Comparison of ENCODE assay signal across 19 cellular contexts in the genomic region with DNA sequence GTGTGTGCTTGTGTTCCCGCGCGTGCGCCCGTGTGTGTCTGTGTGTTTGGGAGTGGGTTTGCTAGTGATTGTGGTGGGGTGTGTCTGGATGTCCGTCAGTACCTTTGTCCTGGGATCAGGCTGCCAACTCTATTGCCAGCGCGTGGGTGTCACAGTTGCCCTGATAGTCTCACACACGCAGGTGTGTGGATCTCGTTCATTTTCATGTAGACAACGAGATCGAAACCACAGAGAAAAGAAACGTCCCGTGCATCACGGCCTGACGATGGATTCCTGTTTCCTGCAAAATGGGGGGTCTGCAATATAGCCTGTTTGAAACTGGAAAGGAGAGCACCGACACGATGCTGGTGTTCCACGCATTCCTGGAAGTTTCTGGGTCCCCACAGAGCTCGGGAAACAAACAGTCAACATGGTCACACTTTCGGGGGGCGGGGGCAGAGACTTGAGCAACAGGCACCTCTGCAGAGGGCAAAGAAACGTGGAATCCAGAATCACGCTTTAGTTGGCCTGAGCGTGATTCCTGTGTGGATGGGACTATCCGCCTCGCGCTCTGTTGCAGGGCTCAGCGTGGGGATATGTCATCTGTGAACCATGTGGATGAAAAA. TPM values are rescaled to one million over a fixed set of nuclear protein-coding genes. Genes with fewer than 3 reads are reported as not detected.
DNase-seq lines count a peak whose midpoint lies in the region; ATAC-seq, FAIRE-seq and TF ChIP-seq lines count a peak whose summit lies in the region.
"Not testable (repeated sequence)": the region's sequence is repeated elsewhere in the genome, so short reads cannot be mapped to it uniquely, and the experiment has no call there.
"Had no signal": no experiment of that assay in that cellular context is flagged by ENCODE, and none has a peak within 500 bp of the region (broad histone marks: within the 10 kb centered on the region; RNA-seq: fewer than 3 reads in every experiment).

No MANE protein-coding gene starts in this region.

- H3K36me3 Mint-ChIP-seq in IgD-negative memory B cell; activated CD4-positive, alpha-beta memory T cell treated with anti-CD3 and anti-CD28 coated beads for 36 hours; activated naive CD4-positive, alpha-beta T cell treated with anti-CD3 and anti-CD28 coated beads, Interleukin-2, amount 10 ng/mL, durations not matched to agents 7 days and 5 days: not testable (repeated sequence)

- intact Hi-C loops in activated CD4-positive, alpha-beta memory T cell treated with anti-CD3 and anti-CD28 coated beads for 36 hours (cut with micrococcal nuclease), result loop anchor here (5.0 kb wide), 1 partner anchor 78 kb away; the partner anchor contains the start of gene FRG1
- intact Hi-C loops in HepG2 (cut with micrococcal nuclease; ENCODE audit: unreplicated experiment), result not testable (repeated sequence)

- not testable (repeated sequence) for H3K9me3 ChIP-seq in HepG2 (ENCODE audit: low read length)

- H3K4me3 Mint-ChIP-seq in IgD-negative memory B cell, result peak overlapping the region in 3 of 4 donors; percentile 20 to 46 (median 41)
- peak overlapping the region; percentile 13 for H3K4me3 Mint-ChIP-seq in activated CD4-positive, alpha-beta memory T cell treated with anti-CD3 and anti-CD28 coated beads for 36 hours
- H3K4me3 Mint-ChIP-seq in activated naive CD4-positive, alpha-beta T cell treated with anti-CD3 and anti-CD28 coated beads, Interleukin-2, amount 10 ng/mL, durations not matched to agents 7 days and 5 days, result peak overlapping the region; percentile 9

- 48% methylated on average over 17 of the region's 29 CpGs for WGBS in HepG2 (ENCODE audit: low lambda C conversion rate)

- peak; percentile 53 for FAIRE-seq in HepG2 (lab: Jason Lieb, UNC)

- H2AFZ ChIP-seq in HepG2 (ENCODE audit: low read length), result not testable (repeated sequence)

- not testable (repeated sequence) for TF ChIP-seq CTCF in GM10266 (IDR thresholded peaks at IDR 0.05; ENCODE audit: control insufficient read depth, insufficient read depth, low read depth, missing control alignments); coronary artery (IDR thresholded peaks at IDR 0.05); HepG2 (CRISPR knock-in tag; IDR thresholded peaks at IDR 0.05)

- not testable (repeated sequence) for H3K4me2 ChIP-seq in HepG2 (ENCODE audit: low read depth, low read length)

- in situ Hi-C loops in HepG2 (cut with HindIII; ENCODE audit: extremely low pct_ligation_motif_present, low pct_unique_long_range_greater_than_20kb), result not testable (repeated sequence)

- not testable (repeated sequence) for H3K79me2 ChIP-seq in HepG2 (ENCODE audit: insufficient read depth, low read length)

- not testable (repeated sequence) for TF ChIP-seq RAD21 in HepG2 (CRISPR knock-in tag; IDR thresholded peaks at IDR 0.05)

- not testable (repeated sequence) for H3K9ac ChIP-seq in HepG2 (ENCODE audit: insufficient read depth, low read depth, low read length)

- not testable (repeated sequence) for H3K27ac ChIP-seq in coronary artery; HepG2 (ENCODE audit: extremely low read length, insufficient read depth, low read length)

- CTCF ChIA-PET in activated CD4-positive, alpha-beta memory T cell treated with anti-CD3 and anti-CD28 coated beads for 36 hours (lab: Charles Lee); activated naive CD4-positive, alpha-beta T cell treated with anti-CD3 and anti-CD28 coated beads, Interleukin-2, amount 10 ng/mL, durations not matched to agents 7 days and 5 days (lab: Charles Lee); HepG2 (lab: Yijun Ruan, JAX; ENCODE audit: low intra/inter-chr PET ratio, low total read pairs): not testable (repeated sequence)

- not testable (repeated sequence) for ATAC-seq in HepG2

- not testable (repeated sequence) for H3K9me3 Mint-ChIP-seq in IgD-negative memory B cell; activated CD4-positive, alpha-beta memory T cell treated with anti-CD3 and anti-CD28 coated beads for 36 hours; activated naive CD4-positive, alpha-beta T cell treated with anti-CD3 and anti-CD28 coated beads, Interleukin-2, amount 10 ng/mL, durations not matched to agents 7 days and 5 days

- not testable (repeated sequence) for H3K36me3 ChIP-seq in HepG2 (replicated peaks in 1 of 2; ENCODE audit: control insufficient read depth in 1 of 2, insufficient read depth in 2 of 2, low read length in 2 of 2)

- not testable (repeated sequence) for BruUV-seq in HepG2 (replicated peaks; lab: Mats Ljungman, UMichigan)

- H3K4me1 ChIP-seq in HepG2 (ENCODE audit: insufficient read depth, low read length), result not testable (repeated sequence)

- TF ChIP-seq EP300 in HepG2 (IDR thresholded peaks at IDR 0.05; ENCODE audit: low read depth in 2 of 2, low read length in 2 of 2); HepG2 (CRISPR knock-in tag; IDR thresholded peaks at IDR 0.05; ENCODE audit: borderline replicate concordance): not testable (repeated sequence)

- POLR2A ChIA-PET in activated CD4-positive, alpha-beta memory T cell treated with anti-CD3 and anti-CD28 coated beads for 36 hours (lab: Charles Lee); HepG2 (lab: Yijun Ruan, JAX): not testable (repeated sequence)

- peaks cover 4 to 26% of the 10 kb centered on the region in 2 experiments; a peak in 3 of 5 replicates for H3K27me3 ChIP-seq in HepG2 (ENCODE audit: control insufficient read depth in 1 of 2, insufficient read depth in 2 of 2, low read length in 2 of 2)

- peak; percentile 8 for DNase-seq in GM10266 (ENCODE audit: extremely low spot score)
- not testable (repeated sequence) for DNase-seq in activated CD4-positive, alpha-beta memory T cell treated with anti-CD3 and anti-CD28 coated beads for 36 hours; activated naive CD4-positive, alpha-beta T cell treated with anti-CD3 and anti-CD28 coated beads, Interleukin-2, amount 10 ng/mL, durations not matched to agents 7 days and 5 days; coronary artery (ENCODE audit: low spot score); HepG2 (ENCODE audit: low spot score)
- peak; percentile 44 for DNase-seq in retina

- peaks cover 0 to 15% (median 4%) of the 10 kb centered on the region in 3 donors for H3K4me1 Mint-ChIP-seq in IgD-negative memory B cell
- H3K4me1 Mint-ChIP-seq in activated CD4-positive, alpha-beta memory T cell treated with anti-CD3 and anti-CD28 coated beads for 36 hours (ENCODE audit: low read depth), result peaks cover 34% of the 10 kb centered on the region
- peaks cover 38% of the 10 kb centered on the region for H3K4me1 Mint-ChIP-seq in activated naive CD4-positive, alpha-beta T cell treated with anti-CD3 and anti-CD28 coated beads, Interleukin-2, amount 10 ng/mL, durations not matched to agents 7 days and 5 days

- H4K20me1 ChIP-seq in HepG2 (ENCODE audit: insufficient read depth, low read length), result not testable (repeated sequence)

- H3K27me3 Mint-ChIP-seq in IgD-negative memory B cell, result peaks cover 52% of the 10 kb centered on the region
- H3K27me3 Mint-ChIP-seq in activated CD4-positive, alpha-beta memory T cell treated with anti-CD3 and anti-CD28 coated beads for 36 hours, result peaks cover 55% of the 10 kb centered on the region
- H3K27me3 Mint-ChIP-seq in activated naive CD4-positive, alpha-beta T cell treated with anti-CD3 and anti-CD28 coated beads, Interleukin-2, amount 10 ng/mL, durations not matched to agents 7 days and 5 days, result peaks cover 74% of the 10 kb centered on the region

- peak overlapping the region; percentile 63 for H3K4me3 ChIP-seq in coronary artery
- not testable (repeated sequence) for H3K4me3 ChIP-seq in HepG2 (replicated peaks in 1 of 3; ENCODE audit: insufficient read depth in 1 of 3, low read depth in 2 of 3, low read length in 3 of 3)

- peak overlapping the region in 2 of 3 donors; percentile 39 to 76 for H3K27ac Mint-ChIP-seq in IgD-negative memory B cell
- not testable (repeated sequence) for H3K27ac Mint-ChIP-seq in activated CD4-positive, alpha-beta memory T cell treated with anti-CD3 and anti-CD28 coated beads for 36 hours
- peak overlapping the region; percentile 54 for H3K27ac Mint-ChIP-seq in activated naive CD4-positive, alpha-beta T cell treated with anti-CD3 and anti-CD28 coated beads, Interleukin-2, amount 10 ng/mL, durations not matched to agents 7 days and 5 days

- not testable (repeated sequence) for TF ChIP-seq POLR2A in HepG2 (IDR thresholded peaks at IDR 0.05; ENCODE audit: insufficient read depth in 1 of 2, low read depth in 2 of 2, low read length in 2 of 2)

RNA-seq across cellular contexts. Expression of gene FRG2, which starts 7.1 kb away (rescaled TPM):
- polyA plus RNA-seq in IgD-negative memory B cell, result not detected
- under 1 TPM in 1 of 2 experiments, not detected in 1; 0.10 TPM for total RNA-seq in activated CD4-positive, alpha-beta memory T cell treated with anti-CD3 and anti-CD28 coated beads for 36 hours
- not detected in 2 replicates for total RNA-seq in HepG2 (2016; rRNA removed; fragmentation: Illumina TruSeq; extraction: Trizol)
- total RNA-seq in HepG2 (2016; cell fraction: cytosol; rRNA removed; fragmentation: Illumina TruSeq; extraction: Trizol; ENCODE audit: low read depth), result not detected in 2 replicates
- not detected in 2 replicates for total RNA-seq in HepG2 (2016; cell fraction: insoluble cytoplasmic fraction; rRNA removed; fragmentation: Illumina TruSeq; extraction: Trizol)
- not detected in 2 replicates for total RNA-seq in HepG2 (2016; cell fraction: membrane; rRNA removed; fragmentation: Illumina TruSeq; extraction: Trizol)
- total RNA-seq in HepG2 (2016; cell fraction: nucleus; rRNA removed; fragmentation: Illumina TruSeq; extraction: Trizol), result not detected in 2 replicates
- not detected in 2 replicates for polyA plus RNA-seq in HepG2 (2011; rRNA removed)
- 0.03 and 0.06 TPM in 2 replicates for polyA plus RNA-seq in HepG2 (2011; cell fraction: cytosol; rRNA removed)
- not detected in 2 replicates for polyA plus RNA-seq in HepG2 (2011; cell fraction: nucleus; rRNA removed)
- polyA plus RNA-seq in HepG2 (2012), result not detected in 2 replicates
- polyA plus RNA-seq in HepG2 (2016; cell fraction: cytosol; fragmentation: Illumina TruSeq; extraction: Trizol; ENCODE audit: low read depth), result not detected in 2 replicates
- polyA plus RNA-seq in HepG2 (2016; cell fraction: insoluble cytoplasmic fraction; fragmentation: Illumina TruSeq; extraction: Trizol; ENCODE audit: low read depth), result not detected in 2 replicates
- not detected in 2 replicates for polyA plus RNA-seq in HepG2 (2016; cell fraction: membrane; fragmentation: Illumina TruSeq; extraction: Trizol; ENCODE audit: low read depth)
- not detected in 2 replicates for polyA plus RNA-seq in HepG2 (2016; cell fraction: nucleus; fragmentation: Illumina TruSeq; extraction: Trizol; ENCODE audit: insufficient read depth, low read depth)
- polyA minus RNA-seq in HepG2 (2011; rRNA and poly(A)+ RNA removed; ENCODE audit: low replicate concordance), result 0.12 TPM in 1 of 2 replicates, not detected in the other
- not detected in 2 replicates for polyA minus RNA-seq in HepG2 (2011; cell fraction: cytosol; rRNA and poly(A)+ RNA removed)
- polyA minus RNA-seq in HepG2 (2011; cell fraction: nucleus; rRNA and poly(A)+ RNA removed), result not detected in 2 replicates
- total RNA-seq: cardiac muscle cell; colonic mucosa; glomerular endothelial cell; left ventricle myocardium inferior; MCF 10A; mesenteric fat pad; occipital lobe; psoas muscle; Right ventricle myocardium inferior; suprapubic skin; T-helper 2 cell treated with Interferon-gamma antibody and Interleukin-4, amounts not matched to agents 100 ng/mL and 5 ng/mL, for 36 hours; upper lobe of right lung had no signal
- polyA plus RNA-seq: cardiac muscle cell, psoas muscle had no signal

RNA-seq across cellular contexts. Expression of gene DBET, which starts 44.3 kb away (rescaled TPM):
- polyA plus RNA-seq in IgD-negative memory B cell (not detected), HepG2 (2011; rRNA removed) (not detected in 2 replicates)
- total RNA-seq in activated CD4-positive, alpha-beta memory T cell treated with anti-CD3 and anti-CD28 coated beads for 36 hours, result not detected
- not detected in 2 replicates for total RNA-seq in HepG2 (2016; rRNA removed; fragmentation: Illumina TruSeq; extraction: Trizol)
- total RNA-seq in HepG2 (2016; cell fraction: cytosol; rRNA removed; fragmentation: Illumina TruSeq; extraction: Trizol; ENCODE audit: low read depth), result not detected in 2 replicates
- not detected in 2 replicates for total RNA-seq in HepG2 (2016; cell fraction: insoluble cytoplasmic fraction; rRNA removed; fragmentation: Illumina TruSeq; extraction: Trizol)
- not detected in 2 replicates for total RNA-seq in HepG2 (2016; cell fraction: membrane; rRNA removed; fragmentation: Illumina TruSeq; extraction: Trizol)
- total RNA-seq in HepG2 (2016; cell fraction: nucleus; rRNA removed; fragmentation: Illumina TruSeq; extraction: Trizol), result not detected in 2 replicates
- polyA plus RNA-seq in HepG2 (2011; cell fraction: cytosol; rRNA removed), result not detected in 2 replicates
- not detected in 2 replicates for polyA plus RNA-seq in HepG2 (2011; cell fraction: nucleus; rRNA removed)
- polyA plus RNA-seq in HepG2 (2012), result not detected in 2 replicates
- not detected in 2 replicates for polyA plus RNA-seq in HepG2 (2016; cell fraction: cytosol; fragmentation: Illumina TruSeq; extraction: Trizol; ENCODE audit: low read depth)
- polyA plus RNA-seq in HepG2 (2016; cell fraction: insoluble cytoplasmic fraction; fragmentation: Illumina TruSeq; extraction: Trizol; ENCODE audit: low read depth), result not detected in 2 replicates
- polyA plus RNA-seq in HepG2 (2016; cell fraction: membrane; fragmentation: Illumina TruSeq; extraction: Trizol; ENCODE audit: low read depth), result not detected in 2 replicates
- not detected in 2 replicates for polyA plus RNA-seq in HepG2 (2016; cell fraction: nucleus; fragmentation: Illumina TruSeq; extraction: Trizol; ENCODE audit: insufficient read depth, low read depth)
- not detected in 2 replicates for polyA minus RNA-seq in HepG2 (2011; rRNA and poly(A)+ RNA removed; ENCODE audit: low replicate concordance)
- polyA minus RNA-seq in HepG2 (2011; cell fraction: cytosol; rRNA and poly(A)+ RNA removed), result not detected in 2 replicates
- not detected in 2 replicates for polyA minus RNA-seq in HepG2 (2011; cell fraction: nucleus; rRNA and poly(A)+ RNA removed)
- total RNA-seq: cardiac muscle cell; colonic mucosa; glomerular endothelial cell; left ventricle myocardium inferior; MCF 10A; mesenteric fat pad; occipital lobe; psoas muscle; Right ventricle myocardium inferior; suprapubic skin; T-helper 2 cell treated with Interferon-gamma antibody and Interleukin-4, amounts not matched to agents 100 ng/mL and 5 ng/mL, for 36 hours; upper lobe of right lung had no signal
- polyA plus RNA-seq: cardiac muscle cell, psoas muscle had no signal
